In genomic region chr11:2945757-2946287, GRCh38 we compare ENCODE assay signal across 10 cellular contexts. TPM values are rescaled to one million over a fixed set of nuclear protein-coding genes. Genes with fewer than 3 reads are reported as not detected.
DNase-seq lines count a peak whose midpoint lies in the region; ATAC-seq and TF ChIP-seq lines count a peak whose summit lies in the region.
"Had no signal": no experiment of that assay in that cellular context is flagged by ENCODE, and none has a peak within 500 bp of the region (broad histone marks: within the 10 kb centered on the region; RNA-seq: fewer than 3 reads in every experiment).

No MANE protein-coding gene starts in this region.

- H3K9me3 Mint-ChIP-seq in activated B cell treated with CpG ODN at 0.5 μM for 24 hours: no peaks in the 10 kb centered on the region
- H3K9me3 Mint-ChIP-seq in stimulated activated naive CD8-positive, alpha-beta T cell treated with anti-CD3 and anti-CD28 coated beads, Interleukin-15, amount 100 ng/mL, for 72 hours: no peaks in the 10 kb centered on the region
- H3K9me3 Mint-ChIP-seq: activated T-cell treated with anti-CD3 and anti-CD28 coated beads, Interleukin-2, amount 50 U/mL, for 4 hours had no signal

- ATAC-seq in activated B cell treated with CpG ODN at 0.5 μM for 24 hours (ENCODE audit: low read depth): no peak
- ATAC-seq in stimulated activated naive CD8-positive, alpha-beta T cell treated with anti-CD3 and anti-CD28 coated beads, Interleukin-15, amount 100 ng/mL, for 72 hours: no peak

- no peak overlapping the region for H3K4me3 Mint-ChIP-seq in activated B cell treated with CpG ODN at 0.5 μM for 24 hours
- peak overlapping the region; percentile 3 to 28 for H3K4me3 Mint-ChIP-seq in stimulated activated naive CD8-positive, alpha-beta T cell treated with anti-CD3 and anti-CD28 coated beads, Interleukin-15, amount 100 ng/mL, for 72 hours
- H3K4me3 Mint-ChIP-seq: activated T-cell treated with anti-CD3 and anti-CD28 coated beads, Interleukin-2, amount 50 U/mL, for 4 hours had no signal

- CTCF ChIA-PET in activated B cell treated with CpG ODN at 0.5 μM for 24 hours (lab: Charles Lee): interaction anchor here (1.1 to 1.4 kb wide), 2 partner anchors 16 to 145 kb away, joined by 3 read pairs; no protein-coding TSS in a partner anchor

- no peaks in the 10 kb centered on the region for H3K27me3 Mint-ChIP-seq in activated B cell treated with CpG ODN at 0.5 μM for 24 hours
- no peaks in the 10 kb centered on the region for H3K27me3 Mint-ChIP-seq in stimulated activated naive CD8-positive, alpha-beta T cell treated with anti-CD3 and anti-CD28 coated beads, Interleukin-15, amount 100 ng/mL, for 72 hours

- TF ChIP-seq CTCF in activated B cell treated with CpG ODN at 0.5 μM for 24 hours (IDR thresholded peaks at IDR 0.05): no peak
- TF ChIP-seq CTCF in foreskin fibroblast (IDR thresholded peaks at IDR 0.05; ENCODE audit: low read depth, low read length): no peak

- intact Hi-C loops in activated B cell treated with CpG ODN at 0.5 μM for 24 hours (cut with micrococcal nuclease): no loop called here

- peak; percentile 40 for DNase-seq in NCI-H1694 treated with DMSO at 0.1 percent for 48 hours (lab: John Stamatoyannopoulos, UW)
- DNase-seq in NCI-H1694 (lab: John Stamatoyannopoulos, UW): no peak
- no peak for DNase-seq in activated B cell treated with CpG ODN at 0.5 μM for 24 hours
- DNase-seq in foreskin fibroblast: no peak
- DNase-seq in stimulated activated naive CD8-positive, alpha-beta T cell treated with anti-CD3 and anti-CD28 coated beads, Interleukin-15, amount 100 ng/mL, for 72 hours: no peak
- no peak for DNase-seq in HPDE6-E6E7 (ENCODE audit: extremely low spot score)
- no peak for DNase-seq in hippocampal formation (lab: John Stamatoyannopoulos, UW)
- no peak for DNase-seq in NCI-H524 (lab: John Stamatoyannopoulos, UW)
- DNase-seq: NCI-H69 had no signal

- peak overlapping the region; percentile 25 for H3K27ac Mint-ChIP-seq in activated B cell treated with CpG ODN at 0.5 μM for 24 hours
- peak overlapping the region; percentile 43 to 94 for H3K27ac Mint-ChIP-seq in stimulated activated naive CD8-positive, alpha-beta T cell treated with anti-CD3 and anti-CD28 coated beads, Interleukin-15, amount 100 ng/mL, for 72 hours

- POLR2A ChIA-PET in activated B cell treated with CpG ODN at 0.5 μM for 24 hours (lab: Charles Lee): interaction anchor here (0.7 kb wide), 1 partner anchor 16 kb away, joined by 3 read pairs; no protein-coding TSS in a partner anchor

- peaks cover 11% of the 10 kb centered on the region for H3K4me1 Mint-ChIP-seq in activated B cell treated with CpG ODN at 0.5 μM for 24 hours
- H3K4me1 Mint-ChIP-seq in stimulated activated naive CD8-positive, alpha-beta T cell treated with anti-CD3 and anti-CD28 coated beads, Interleukin-15, amount 100 ng/mL, for 72 hours: peaks cover 82% of the 10 kb centered on the region

- H3K36me3 Mint-ChIP-seq in activated B cell treated with CpG ODN at 0.5 μM for 24 hours (ENCODE audit: low read depth): peaks cover 66% of the 10 kb centered on the region

- peak overlapping the region; percentile 5 to 26 for H3K4me3 ChIP-seq in foreskin fibroblast (ENCODE audit: low read depth in 1 of 2, low read length in 2 of 2)

RNA-seq across cellular contexts. Expression of gene PHLDA2, which starts 16.6 kb away (rescaled TPM):
- total RNA-seq in activated B cell treated with CpG ODN at 0.5 μM for 24 hours: 0.42 and 0.54 TPM in 2 replicates

RNA-seq across cellular contexts. Expression of gene NAP1L4, which starts 46.3 kb away (rescaled TPM):
- 112 and 115 TPM in 2 replicates for total RNA-seq in activated B cell treated with CpG ODN at 0.5 μM for 24 hours
